Comparison of ENCODE assay signal across 1 cellular context in genomic region chr1:30902653-30903290, GRCh38.
TF ChIP-seq lines count a peak whose summit lies in the region.

No MANE protein-coding gene starts in this region.

TF ChIP-seq in WTC11, 78 proteins besides CTCF, POLR2A, EP300 and RAD21 (continued from another document):
- TF ChIP-seq IRF1 (CRISPR knock-in tag; IDR thresholded peaks at IDR 0.05), result no peak
- TF ChIP-seq ZNF532 (CRISPR knock-in tag; IDR thresholded peaks at IDR 0.05; ENCODE audit: borderline replicate concordance), result no peak
- no peak for TF ChIP-seq CBFB (CRISPR knock-in tag; IDR thresholded peaks at IDR 0.05; ENCODE audit: low read depth)
- no peak for TF ChIP-seq GABPB1 (CRISPR knock-in tag; IDR thresholded peaks at IDR 0.05)
- no peak for TF ChIP-seq NFATC4 (CRISPR knock-in tag; IDR thresholded peaks at IDR 0.05)
